Comparison of ENCODE assay signal across 9 cellular contexts in the genomic region with DNA sequence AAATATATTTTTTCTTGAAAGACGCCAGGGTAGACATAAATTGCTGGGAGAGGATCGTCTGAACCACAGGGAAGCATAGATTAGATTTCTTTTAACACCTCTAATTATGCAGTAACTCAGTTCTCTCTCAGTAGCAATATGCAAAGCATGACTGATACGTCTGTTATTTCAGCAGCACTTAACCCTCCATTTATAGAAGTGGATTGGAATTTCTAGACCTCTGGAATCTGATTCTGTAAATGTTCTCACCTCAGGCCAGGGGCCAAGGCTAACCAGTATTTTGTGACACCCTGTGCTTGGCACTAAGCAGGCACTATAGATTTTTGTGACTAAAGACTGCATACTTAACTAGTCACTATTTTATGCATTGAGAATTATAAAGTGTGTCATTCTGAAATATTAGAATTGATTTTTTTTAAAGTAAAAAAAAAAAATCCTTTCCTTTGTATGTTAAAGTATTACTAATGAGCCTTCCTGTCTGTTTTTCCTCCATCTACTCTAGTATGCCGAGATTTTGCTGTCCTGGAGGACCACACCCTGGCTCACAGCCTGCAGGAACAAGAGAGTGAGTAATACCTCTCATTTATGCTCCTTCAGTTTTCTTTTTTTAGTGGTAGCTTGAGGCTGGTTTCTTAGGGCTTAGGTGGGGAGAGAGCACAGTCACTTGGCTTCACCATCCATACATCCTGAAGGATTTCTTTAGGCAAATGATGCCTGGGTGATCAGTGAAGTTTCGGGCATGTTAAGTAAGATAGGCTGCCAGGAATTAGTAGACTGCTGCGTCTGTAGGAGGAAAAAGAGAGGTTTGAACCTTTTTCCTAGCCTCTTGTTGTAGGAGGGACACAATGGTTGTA. TPM values are rescaled to one million over a fixed set of nuclear protein-coding genes. Genes with fewer than 3 reads are reported as not detected.
DNase-seq lines count a peak whose midpoint lies in the region; ATAC-seq, FAIRE-seq and TF ChIP-seq lines count a peak whose summit lies in the region.
"Had no signal": no experiment of that assay in that cellular context is flagged by ENCODE, and none has a peak within 500 bp of the region (broad histone marks: within the 10 kb centered on the region; RNA-seq: fewer than 3 reads in every experiment).

No MANE protein-coding gene starts in this region.

- H3K4me1 ChIP-seq in left lung, result peaks cover 8 to 34% of the 10 kb centered on the region in 2 donors
- peaks cover 0 to 83% (median 26%) of the 10 kb centered on the region in 4 donors for H3K4me1 ChIP-seq in tibial artery

- TF ChIP-seq CTCF in bronchial epithelial cell (IDR thresholded peaks at IDR 0.05; ENCODE audit: insufficient read depth, low read length, severe bottlenecking) (no peak), left lung (IDR thresholded peaks at IDR 0.05) (no peak), tibial artery (IDR thresholded peaks at IDR 0.05) (no peak)

- H3K36me3 ChIP-seq in bronchial epithelial cell (ENCODE audit: control insufficient read depth, insufficient read depth, low read length) (peaks cover 1% of the 10 kb centered on the region), left lung (no peaks in the 10 kb centered on the region), tibial artery (peaks cover 26 to 35% (median 33%) of the 10 kb centered on the region in 3 donors)

- H3K4me3 ChIP-seq in bronchial epithelial cell (ENCODE audit: low read depth, low read length) (no peak overlapping the region), left lung (no peak overlapping the region), tibial artery (no peak overlapping the region)

- peak; percentile 91 for ATAC-seq in left lung
- ATAC-seq in HG03354 (IDR thresholded peaks at IDR 0.05; ENCODE audit: poor library complexity, severe bottlenecking, unreplicated experiment), result no peak
- ATAC-seq: activated T-cell treated with anti-CD3 and anti-CD28 coated beads, Interleukin-2, amount 50 U/mL, for 4 hours had no signal

- intact Hi-C loops in left lung (cut with DNase I), result no loop called here
- intact Hi-C loops in tibial artery (cut with DNase I; ENCODE audit: low total_unique reads), result no loop called here

- H3K27ac ChIP-seq in left lung, result peak overlapping the region in 1 of 2 donors; percentile 55
- H3K27ac ChIP-seq in tibial artery, result peak overlapping the region; percentile 43 to 72

- FAIRE-seq in bronchial epithelial cell (lab: Jason Lieb, UNC), result no peak

- H3K9me3 ChIP-seq in left lung (no peaks in the 10 kb centered on the region), tibial artery (no peaks in the 10 kb centered on the region)

- peak; percentile 31 for DNase-seq in HS-5 (ENCODE audit: low read depth)
- peak; percentile 92 for DNase-seq in bronchial epithelial cell (ENCODE audit: low read depth)
- peak; percentile 9 to 34 for DNase-seq in left lung
- DNase-seq in tibial artery, result peak; percentile 37 to 65
- no peak for DNase-seq in activated CD4-positive, alpha-beta T cell treated with anti-CD3 and anti-CD28 coated beads, Interleukin-2, amount 50 U/mL, for 4 hours
- DNase-seq in globus pallidus (ENCODE audit: low spot score), result no peak
- DNase-seq in stimulated activated CD4-positive, alpha-beta T cell treated with anti-CD3 and anti-CD28 coated beads, Interleukin-4, amount 100 ng/mL, for 24 hours, result no peak
- DNase-seq: activated T-cell treated with anti-CD3 and anti-CD28 coated beads, Interleukin-2, amount 50 U/mL, for 4 hours had no signal

- H3K27me3 ChIP-seq in bronchial epithelial cell (ENCODE audit: control insufficient read depth, insufficient read depth, low read length) (no peaks in the 10 kb centered on the region), left lung (no peaks in the 10 kb centered on the region), tibial artery (no peaks in the 10 kb centered on the region)

RNA-seq across cellular contexts. Expression of gene UTS2B, which starts 26.5 kb away (rescaled TPM):
- total RNA-seq in bronchial epithelial cell (not detected in 2 replicates), left lung (under 1 TPM in 1 of 2 donors, not detected in 1; 0.41 TPM)
- total RNA-seq: activated T-cell treated with anti-CD3 and anti-CD28 coated beads, Interleukin-2, amount 50 U/mL, for 4 hours had no signal

RNA-seq across cellular contexts. Expression of gene CCDC50, which starts 27.6 kb away (rescaled TPM):
- 57.7 and 81.5 TPM in 2 replicates for total RNA-seq in bronchial epithelial cell
- 10 to 100 TPM; 49.7 to 65.9 TPM for total RNA-seq in left lung

Comparison
In these comparisons a context has a peak if more than half of its experiments do, and no peak if none do; other contexts are left out.
1. DNase-seq: peak in HS-5 (single experiment), bronchial epithelial cell (single experiment), left lung (2 of 2) and tibial artery (2 of 2); none in activated CD4-positive, alpha-beta T cell treated with anti-CD3 and anti-CD28 coated beads, Interleukin-2, amount 50 U/mL, for 4 hours (0 of 2), globus pallidus (single experiment) and stimulated activated CD4-positive, alpha-beta T cell treated with anti-CD3 and anti-CD28 coated beads, Interleukin-4, amount 100 ng/mL, for 24 hours (single experiment).